22 cellular contexts compared by ENCODE assay signal in the genomic region with DNA sequence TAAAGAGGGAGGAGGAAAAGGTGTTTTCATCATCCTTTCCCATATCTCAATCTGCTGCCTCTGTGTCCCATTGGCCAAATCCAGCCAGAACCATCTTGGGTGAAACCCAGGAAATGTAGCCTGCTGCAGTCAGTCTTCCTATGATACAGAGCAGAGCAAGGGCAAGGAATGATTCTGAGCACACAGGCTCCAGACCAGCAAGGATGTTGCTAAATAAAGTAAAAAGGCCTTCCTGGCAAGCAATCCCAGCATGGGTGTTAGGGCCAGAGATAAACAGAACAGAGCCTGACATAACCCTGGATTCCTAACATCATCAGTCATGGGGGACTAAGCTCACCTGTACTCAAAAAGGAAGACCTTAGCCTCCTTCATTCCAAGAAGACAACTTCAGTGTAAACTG.
DNase-seq lines count a peak whose midpoint lies in the region; ATAC-seq and TF ChIP-seq lines count a peak whose summit lies in the region.
"Had no signal": no experiment of that assay in that cellular context is flagged by ENCODE, and none has a peak within 500 bp of the region (broad histone marks: within the 10 kb centered on the region; RNA-seq: fewer than 3 reads in every experiment).

No MANE protein-coding gene starts in this region.

- DNase-seq in endodermal cell (peak; percentile 58), left cardiac atrium (no peak), transverse colon (peak; percentile 18)
- no peak for DNase-seq in activated naive CD4-positive, alpha-beta T cell treated with anti-CD3 and anti-CD28 coated beads, Interleukin-2, amount 50 U/mL, for 16 hours
- DNase-seq: activated effector memory CD4-positive, alpha-beta T cell treated with anti-CD3 and anti-CD28 coated beads, Interleukin-2, amount 50 U/mL, for 16 hours; activated naive CD8-positive, alpha-beta T cell treated with anti-CD3 and anti-CD28 coated beads, Interleukin-2, amount 50 U/mL, for 24 hours; effector CD4-positive, alpha-beta T cell; GF-D8; GOT3; KG1; natural killer cell; NCI-H1417 treated with DMSO at 0.1 percent for 48 hours; NCI-H524 treated with DMSO at 0.1 percent for 48 hours; stimulated activated CD4-positive, alpha-beta T cell treated with anti-CD3 and anti-CD28 coated beads, Interleukin-4, amount 100 ng/mL, for 4 hours; stimulated activated naive CD4-positive, alpha-beta T cell treated with Interleukin-2 at 50 U/mL for 16 hours had no signal

- no peaks in the 10 kb centered on the region for H3K36me3 ChIP-seq in endodermal cell (ENCODE audit: control insufficient read depth, insufficient read depth, low read length)
- no peaks in the 10 kb centered on the region for H3K36me3 ChIP-seq in muscle layer of duodenum (ENCODE audit: control insufficient read depth in 1 of 2, insufficient read depth in 2 of 2, low read length in 2 of 2)
- no peaks in the 10 kb centered on the region for H3K36me3 ChIP-seq in transverse colon
- H3K36me3 ChIP-seq: tibial nerve had no signal

- no peak overlapping the region for H3K4me3 ChIP-seq in endodermal cell (ENCODE audit: low read length)
- peak overlapping the region in 1 of 2 donors; percentile 24 for H3K4me3 ChIP-seq in muscle layer of duodenum (ENCODE audit: low read depth in 1 of 2, low read length in 2 of 2)
- H3K4me3 ChIP-seq in transverse colon, result no peak overlapping the region
- H3K4me3 ChIP-seq: tibial nerve had no signal

- H3K27me3 Mint-ChIP-seq in endodermal cell (ENCODE audit: insufficient read depth), result peaks cover 2% of the 10 kb centered on the region
- H3K27me3 Mint-ChIP-seq: activated naive CD8-positive, alpha-beta T cell treated with anti-CD3 and anti-CD28 coated beads, Interleukin-2, amount 50 U/mL, for 24 hours; brain; CD4-positive, alpha-beta memory T cell had no signal

- H3K4me3 Mint-ChIP-seq in endodermal cell, result no peak overlapping the region
- H3K4me3 Mint-ChIP-seq: activated naive CD8-positive, alpha-beta T cell treated with anti-CD3 and anti-CD28 coated beads, Interleukin-2, amount 50 U/mL, for 24 hours; brain; CD4-positive, alpha-beta memory T cell; natural killer cell had no signal

- peak overlapping the region; percentile 22 for H3K27ac Mint-ChIP-seq in endodermal cell
- H3K27ac Mint-ChIP-seq: activated naive CD8-positive, alpha-beta T cell treated with anti-CD3 and anti-CD28 coated beads, Interleukin-2, amount 50 U/mL, for 24 hours; brain; CD4-positive, alpha-beta memory T cell; natural killer cell had no signal

- no peak overlapping the region for H3K27ac ChIP-seq in endodermal cell (ENCODE audit: low read depth, low read length)
- H3K27ac ChIP-seq in muscle layer of duodenum (ENCODE audit: low read length), result peak overlapping the region; percentile 58
- peak overlapping the region; percentile 50 to 79 (median 66) for H3K27ac ChIP-seq in transverse colon

- ATAC-seq in left cardiac atrium, result peak; percentile 92 to 93
- no peak for ATAC-seq in GM21786 (IDR thresholded peaks at IDR 0.05; ENCODE audit: unreplicated experiment)
- no peak for ATAC-seq in GM21528 (IDR thresholded peaks at IDR 0.05; ENCODE audit: low FRiP score, unreplicated experiment)
- ATAC-seq: activated naive CD8-positive, alpha-beta T cell treated with anti-CD3 and anti-CD28 coated beads, Interleukin-2, amount 50 U/mL, for 24 hours; left colon; natural killer cell had no signal

- peaks cover 33% of the 10 kb centered on the region for H3K4me1 Mint-ChIP-seq in endodermal cell
- H3K4me1 Mint-ChIP-seq: activated naive CD8-positive, alpha-beta T cell treated with anti-CD3 and anti-CD28 coated beads, Interleukin-2, amount 50 U/mL, for 24 hours; brain; CD4-positive, alpha-beta memory T cell; natural killer cell had no signal

- TF ChIP-seq POLR2A in transverse colon (IDR thresholded peaks at IDR 0.05), result no peak

- H3K4me1 ChIP-seq in endodermal cell (ENCODE audit: control insufficient read depth, insufficient read depth, low read length) (peaks cover 8% of the 10 kb centered on the region), muscle layer of duodenum (ENCODE audit: control insufficient read depth in 1 of 2, insufficient read depth in 2 of 2, low read length in 2 of 2) (peaks cover 10 to 12% of the 10 kb centered on the region in 2 donors), transverse colon (peaks cover 0 to 30% (median 8%) of the 10 kb centered on the region in 4 donors)

- H3K9ac ChIP-seq in endodermal cell (ENCODE audit: extremely low read depth, low read length, poor library complexity, severe bottlenecking), result no peak overlapping the region

- H3K27me3 ChIP-seq in endodermal cell (ENCODE audit: control insufficient read depth, insufficient read depth, low read length, poor library complexity, severe bottlenecking) (no peaks in the 10 kb centered on the region), muscle layer of duodenum (ENCODE audit: low read depth, low read length) (no peaks in the 10 kb centered on the region), transverse colon (no peaks in the 10 kb centered on the region)
- H3K27me3 ChIP-seq: tibial nerve had no signal

- TF ChIP-seq CTCF in endodermal cell (conservative IDR thresholded peaks at IDR 0.05) (no peak), transverse colon (IDR thresholded peaks at IDR 0.05) (no peak)

- TF ChIP-seq EP300 in transverse colon (IDR thresholded peaks at IDR 0.05; ENCODE audit: low read depth), result peak; percentile 80

- H3K9me3 Mint-ChIP-seq in endodermal cell, result peaks cover 10% of the 10 kb centered on the region

- peaks cover 9% of the 10 kb centered on the region for H3K9me3 ChIP-seq in endodermal cell (ENCODE audit: control insufficient read depth, low read length)
- H3K9me3 ChIP-seq in muscle layer of duodenum (ENCODE audit: control insufficient read depth in 1 of 2, low read length in 2 of 2), result no peaks in the 10 kb centered on the region
- H3K9me3 ChIP-seq in transverse colon, result no peaks in the 10 kb centered on the region
- H3K9me3 ChIP-seq: tibial nerve had no signal

- no peaks in the 10 kb centered on the region for H3K36me3 Mint-ChIP-seq in endodermal cell (ENCODE audit: low read depth)
- H3K36me3 Mint-ChIP-seq: brain; CD4-positive, alpha-beta memory T cell; natural killer cell had no signal

- in situ Hi-C loops in transverse colon (cut with MboI; ENCODE audit: low pct_ligation_motif_present in 1 of 4, low pct_unique_long_range_greater_than_20kb in 1 of 4, low sequenced_read_pairs in 3 of 4), result no loop called here

- intact Hi-C loops in left cardiac atrium (cut with DNase I), result no loop called here
- intact Hi-C loops in transverse colon (cut with DNase I; ENCODE audit: low total_unique reads), result no loop called here

Comparison
In these comparisons a context has a peak if more than half of its experiments do, and no peak if none do; other contexts are left out.
1. DNase-seq: peak in endodermal cell (single experiment) and transverse colon (single experiment); none in left cardiac atrium (single experiment) and activated naive CD4-positive, alpha-beta T cell treated with anti-CD3 and anti-CD28 coated beads, Interleukin-2, amount 50 U/mL, for 16 hours (single experiment).
2. ATAC-seq: peak in left cardiac atrium (2 of 2); none in GM21786 (single experiment) and GM21528 (single experiment).